Comparison of ENCODE assay signal across 26 cellular contexts in genomic region chr5:175377816-175378215, GRCh38.
"Had no signal": no experiment of that assay in that cellular context is flagged by ENCODE, and none has a peak within 500 bp of the region (broad histone marks: within the 10 kb centered on the region; RNA-seq: fewer than 3 reads in every experiment).

No MANE protein-coding gene starts in this region.

- H3K4me1 ChIP-seq: adrenal gland, ascending aorta, neural progenitor cell, testis, upper lobe of left lung had no signal

- H3K27ac Mint-ChIP-seq: activated B cell treated with CpG ODN at 0.5 μM for 24 hours; activated CD4-positive, alpha-beta T cell treated with anti-CD3 and anti-CD28 coated beads, Interleukin-2, amount 10 ng/mL, durations not matched to agents 7 days and 5 days; activated CD8-positive, alpha-beta T cell treated with anti-CD3 and anti-CD28 coated beads, Interleukin-2, amount 10 ng/mL, durations not matched to agents 7 days and 5 days; activated naive CD8-positive, alpha-beta T cell; activated T-cell treated with anti-CD3 and anti-CD28 coated beads, Interleukin-2, amount 50 U/mL, for 24 hours; activated T-helper 2 cell treated with anti-CD3 and anti-CD28 coated beads, Interferon-gamma antibody, Interleukin-2, Interleukin-4, amounts not matched to agents 10 μg/mL and 5 μg/mL and 100 μg/mL, durations not matched to agents 14 hours and 24 hours and 36 hours; naive thymus-derived CD8-positive, alpha-beta T cell; neural progenitor cell; stimulated activated naive B cell treated with anti-CD40 and anti-IgM and Interleukin-4, amounts not matched to agents 10 μg/mL and 1 μg/mL and 100 μg/mL, for 72 hours; T-helper 1 cell treated with Interleukin-12 subunit alpha and Interleukin-12 subunit beta and Interleukin-4 antibody, amounts not matched to agents 30 μg/mL and 1 μg/mL, for 36 hours had no signal

- H3K4me3 ChIP-seq: adrenal gland, ascending aorta, neural progenitor cell, testis, upper lobe of left lung had no signal

- H3K4me1 Mint-ChIP-seq: activated B cell treated with CpG ODN at 0.5 μM for 24 hours; activated CD4-positive, alpha-beta T cell treated with anti-CD3 and anti-CD28 coated beads, Interleukin-2, amount 10 ng/mL, durations not matched to agents 7 days and 5 days; naive thymus-derived CD8-positive, alpha-beta T cell; stimulated activated naive B cell treated with anti-CD40 and anti-IgM and Interleukin-4, amounts not matched to agents 10 μg/mL and 1 μg/mL and 100 μg/mL, for 72 hours had no signal

- H3K36me3 ChIP-seq: adrenal gland, ascending aorta, neural progenitor cell, upper lobe of left lung had no signal

- H3K9me3 Mint-ChIP-seq: activated B cell treated with CpG ODN at 0.5 μM for 24 hours; activated CD4-positive, alpha-beta T cell treated with anti-CD3 and anti-CD28 coated beads, Interleukin-2, amount 10 ng/mL, durations not matched to agents 7 days and 5 days; activated T-cell treated with anti-CD3 and anti-CD28 coated beads, Interleukin-2, amount 50 U/mL, for 24 hours; activated T-helper 2 cell treated with anti-CD3 and anti-CD28 coated beads, Interferon-gamma antibody, Interleukin-2, Interleukin-4, amounts not matched to agents 10 μg/mL and 5 μg/mL and 100 μg/mL, durations not matched to agents 14 hours and 24 hours and 36 hours; neural progenitor cell; T-helper 1 cell treated with Interleukin-12 subunit alpha and Interleukin-12 subunit beta and Interleukin-4 antibody, amounts not matched to agents 30 μg/mL and 1 μg/mL, for 36 hours had no signal

- H3K9me3 ChIP-seq: adrenal gland, ascending aorta, testis, upper lobe of left lung had no signal

- ATAC-seq: activated CD8-positive, alpha-beta T cell treated with anti-CD3 and anti-CD28 coated beads, Interleukin-2, amount 10 ng/mL, durations not matched to agents 7 days and 5 days; left ventricle myocardium superior; naive thymus-derived CD8-positive, alpha-beta T cell; sciatic nerve; stimulated activated naive B cell treated with anti-CD40 and anti-IgM and Interleukin-4, amounts not matched to agents 10 μg/mL and 1 μg/mL and 100 μg/mL, for 72 hours had no signal

- H3K27ac ChIP-seq: adrenal gland, ascending aorta, neural progenitor cell, testis, upper lobe of left lung had no signal

- H3K4me3 Mint-ChIP-seq: activated B cell treated with CpG ODN at 0.5 μM for 24 hours; activated CD4-positive, alpha-beta T cell treated with anti-CD3 and anti-CD28 coated beads, Interleukin-2, amount 10 ng/mL, durations not matched to agents 7 days and 5 days; activated CD8-positive, alpha-beta T cell treated with anti-CD3 and anti-CD28 coated beads, Interleukin-2, amount 10 ng/mL, durations not matched to agents 7 days and 5 days; activated naive CD8-positive, alpha-beta T cell; activated T-cell treated with anti-CD3 and anti-CD28 coated beads, Interleukin-2, amount 50 U/mL, for 24 hours; mesothelial cell of epicardium; naive thymus-derived CD8-positive, alpha-beta T cell; neural progenitor cell; stimulated activated naive B cell treated with anti-CD40 and anti-IgM and Interleukin-4, amounts not matched to agents 10 μg/mL and 1 μg/mL and 100 μg/mL, for 72 hours; T-helper 1 cell treated with Interleukin-12 subunit alpha and Interleukin-12 subunit beta and Interleukin-4 antibody, amounts not matched to agents 30 μg/mL and 1 μg/mL, for 36 hours had no signal

- H3K27me3 ChIP-seq: ascending aorta, neural progenitor cell, testis, upper lobe of left lung had no signal

- DNase-seq: activated B cell treated with CpG ODN at 0.5 μM for 24 hours; activated CD4-positive, alpha-beta T cell treated with anti-CD3 and anti-CD28 coated beads, Interleukin-2, amount 10 ng/mL, durations not matched to agents 7 days and 5 days; activated CD8-positive, alpha-beta T cell treated with anti-CD3 and anti-CD28 coated beads, Interleukin-2, amount 10 ng/mL, durations not matched to agents 7 days and 5 days; activated naive CD4-positive, alpha-beta T cell; activated T-cell treated with anti-CD3 and anti-CD28 coated beads, Interleukin-2, amount 50 U/mL, for 24 hours; adrenal gland; central memory CD4-positive, alpha-beta T cell; dermis blood vessel endothelial cell; effector CD8-positive, alpha-beta T cell; glutamatergic neuron; hypothalamus; left ventricle myocardium superior; naive thymus-derived CD8-positive, alpha-beta T cell; posterior cingulate gyrus; small intestine; stimulated activated CD4-positive, alpha-beta T cell treated with anti-CD3 and anti-CD28 coated beads, Interleukin-15, amount 100 ng/mL, for 24 hours; stimulated activated naive B cell treated with anti-CD40 and anti-IgM and Interleukin-4, amounts not matched to agents 10 μg/mL and 1 μg/mL and 100 μg/mL, for 72 hours; testis; upper lobe of left lung had no signal

- H3K36me3 Mint-ChIP-seq: activated naive CD8-positive, alpha-beta T cell; mesothelial cell of epicardium; neural progenitor cell; stimulated activated naive B cell treated with anti-CD40 and anti-IgM and Interleukin-4, amounts not matched to agents 10 μg/mL and 1 μg/mL and 100 μg/mL, for 72 hours had no signal
